In the genomic region with DNA sequence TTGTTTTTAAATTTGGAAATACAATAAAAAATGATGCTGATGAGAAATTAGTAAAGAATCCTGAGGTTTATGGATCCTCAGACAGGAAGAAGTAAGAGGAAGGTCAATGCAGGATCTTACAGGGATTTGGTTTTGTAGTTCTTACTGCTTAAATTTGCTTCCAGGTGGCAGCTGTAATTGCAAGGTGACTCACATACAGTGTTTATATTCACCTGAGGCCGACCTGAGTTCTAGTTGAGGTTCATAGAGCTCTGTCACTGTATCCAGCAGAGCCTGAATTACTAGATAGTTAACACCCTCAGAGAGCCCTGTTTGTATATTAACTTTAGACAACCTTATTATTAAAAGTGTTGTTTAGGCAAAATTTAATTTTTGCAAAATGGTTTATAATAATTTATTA, we compare ENCODE assay signal across 8 cellular contexts. TPM values are rescaled to one million over a fixed set of nuclear protein-coding genes. Genes with fewer than 3 reads are reported as not detected.
DNase-seq lines count a peak whose midpoint lies in the region; ATAC-seq and TF ChIP-seq lines count a peak whose summit lies in the region.

No MANE protein-coding gene starts in this region.

- no peak for DNase-seq in activated CD4-positive, alpha-beta T cell treated with anti-CD3 and anti-CD28 coated beads for 36 hours
- DNase-seq in activated CD4-positive, alpha-beta T cell treated with anti-CD3 and anti-CD28 coated beads, Interleukin-2, amount 50 U/mL, for 48 hours: no peak
- DNase-seq in glutamatergic neuron: no peak
- no peak for DNase-seq in inferior parietal cortex (ENCODE audit: extremely low spot score)
- DNase-seq in DMS79 treated with DMSO at 0.1 percent for 48 hours (lab: John Stamatoyannopoulos, UW): no peak
- DNase-seq in amygdala (lab: John Stamatoyannopoulos, UW): no peak

- H3K36me3 Mint-ChIP-seq in activated CD4-positive, alpha-beta T cell treated with anti-CD3 and anti-CD28 coated beads for 36 hours (ENCODE audit: low read depth): peaks cover 25% of the 10 kb centered on the region
- H3K36me3 Mint-ChIP-seq in glutamatergic neuron (ENCODE audit: unreplicated experiment): no peaks in the 10 kb centered on the region

- H3K4me1 Mint-ChIP-seq in activated CD4-positive, alpha-beta T cell treated with anti-CD3 and anti-CD28 coated beads for 36 hours: peaks cover 44% of the 10 kb centered on the region
- peaks cover 3% of the 10 kb centered on the region for H3K4me1 Mint-ChIP-seq in glutamatergic neuron (ENCODE audit: low read depth, unreplicated experiment)

- H3K27me3 Mint-ChIP-seq in activated CD4-positive, alpha-beta T cell treated with anti-CD3 and anti-CD28 coated beads for 36 hours: no peaks in the 10 kb centered on the region
- peaks cover 6% of the 10 kb centered on the region for H3K27me3 Mint-ChIP-seq in glutamatergic neuron (ENCODE audit: unreplicated experiment)

- H3K4me3 ChIP-seq in subcutaneous abdominal adipose tissue (ENCODE audit: low read depth in 1 of 5, low read length in 5 of 5): no peak overlapping the region

- H3K27me3 ChIP-seq in subcutaneous abdominal adipose tissue (ENCODE audit: control insufficient read depth in 5 of 5, insufficient read depth in 4 of 5, low read length in 5 of 5): no peaks in the 10 kb centered on the region

- H3K36me3 ChIP-seq in subcutaneous abdominal adipose tissue (ENCODE audit: control insufficient read depth in 5 of 5, insufficient read depth in 5 of 5, low read length in 5 of 5): peaks cover 0 to 7% (median 5%) of the 10 kb centered on the region in 5 donors

- intact Hi-C loops in activated CD4-positive, alpha-beta T cell treated with anti-CD3 and anti-CD28 coated beads for 36 hours (cut with DNase I, micrococcal nuclease): loop anchor here (1.0 to 10.0 kb wide), 11 partner anchors 21 to 989 kb away; a partner anchor contains a TSS

- H3K9me3 Mint-ChIP-seq in activated CD4-positive, alpha-beta T cell treated with anti-CD3 and anti-CD28 coated beads for 36 hours (ENCODE audit: low read depth): no peaks in the 10 kb centered on the region
- H3K9me3 Mint-ChIP-seq in glutamatergic neuron (ENCODE audit: unreplicated experiment): peaks cover 2% of the 10 kb centered on the region

- CTCF ChIA-PET in activated CD4-positive, alpha-beta T cell treated with anti-CD3 and anti-CD28 coated beads for 36 hours (lab: Charles Lee): interaction anchor here (0.5 to 2.1 kb wide), 3 partner anchors 11 to 266 kb away, joined by 3 to 9 read pairs (median 4); no protein-coding TSS in a partner anchor

- H3K27ac ChIP-seq in VCaP (peak overlapping the region; percentile 92), subcutaneous abdominal adipose tissue (ENCODE audit: low read depth, low read length) (peak overlapping the region; percentile 99)

- H3K27ac Mint-ChIP-seq in activated CD4-positive, alpha-beta T cell treated with anti-CD3 and anti-CD28 coated beads for 36 hours: peak overlapping the region; percentile 97
- H3K27ac Mint-ChIP-seq in glutamatergic neuron (ENCODE audit: unreplicated experiment): no peak overlapping the region

- POLR2A ChIA-PET in activated CD4-positive, alpha-beta T cell treated with anti-CD3 and anti-CD28 coated beads for 36 hours (lab: Charles Lee): interaction anchor here (2.0 kb wide), 1 partner anchor 21 kb away, joined by 6 read pairs; no protein-coding TSS in a partner anchor

- H3K9me3 ChIP-seq in subcutaneous abdominal adipose tissue (ENCODE audit: control insufficient read depth in 5 of 5, low read length in 5 of 5): no peaks in the 10 kb centered on the region

- no peak for TF ChIP-seq CTCF in VCaP (conservative IDR thresholded peaks at IDR 0.05)
- no peak for TF ChIP-seq CTCF in glutamatergic neuron (IDR thresholded peaks at IDR 0.05; ENCODE audit: partially characterized antibody, unreplicated experiment)

- peaks cover 3 to 37% (median 33%) of the 10 kb centered on the region in 5 donors for H3K4me1 ChIP-seq in subcutaneous abdominal adipose tissue (ENCODE audit: control insufficient read depth in 5 of 5, insufficient read depth in 5 of 5, low read length in 5 of 5)

- H3K9ac ChIP-seq in subcutaneous abdominal adipose tissue (ENCODE audit: low read length in 5 of 5): peak overlapping the region in 3 of 5 donors; percentile 77 to 98 (median 94)

- no peak for ATAC-seq in activated CD4-positive, alpha-beta T cell treated with anti-CD3 and anti-CD28 coated beads for 36 hours

- peak overlapping the region; percentile 81 for H3K4me3 Mint-ChIP-seq in activated CD4-positive, alpha-beta T cell treated with anti-CD3 and anti-CD28 coated beads for 36 hours
- peak overlapping the region; percentile 94 for H3K4me3 Mint-ChIP-seq in glutamatergic neuron (ENCODE audit: unreplicated experiment)

RNA-seq across cellular contexts. Expression of a gene that starts 1.4 kb away (rescaled TPM):
- 10 to 100 TPM; 74.0 to 75.6 TPM for total RNA-seq in activated CD4-positive, alpha-beta T cell treated with anti-CD3 and anti-CD28 coated beads for 36 hours
- total RNA-seq in glutamatergic neuron (ENCODE audit: unreplicated experiment): 110 TPM
